8 cellular contexts compared by ENCODE assay signal in the genomic region with DNA sequence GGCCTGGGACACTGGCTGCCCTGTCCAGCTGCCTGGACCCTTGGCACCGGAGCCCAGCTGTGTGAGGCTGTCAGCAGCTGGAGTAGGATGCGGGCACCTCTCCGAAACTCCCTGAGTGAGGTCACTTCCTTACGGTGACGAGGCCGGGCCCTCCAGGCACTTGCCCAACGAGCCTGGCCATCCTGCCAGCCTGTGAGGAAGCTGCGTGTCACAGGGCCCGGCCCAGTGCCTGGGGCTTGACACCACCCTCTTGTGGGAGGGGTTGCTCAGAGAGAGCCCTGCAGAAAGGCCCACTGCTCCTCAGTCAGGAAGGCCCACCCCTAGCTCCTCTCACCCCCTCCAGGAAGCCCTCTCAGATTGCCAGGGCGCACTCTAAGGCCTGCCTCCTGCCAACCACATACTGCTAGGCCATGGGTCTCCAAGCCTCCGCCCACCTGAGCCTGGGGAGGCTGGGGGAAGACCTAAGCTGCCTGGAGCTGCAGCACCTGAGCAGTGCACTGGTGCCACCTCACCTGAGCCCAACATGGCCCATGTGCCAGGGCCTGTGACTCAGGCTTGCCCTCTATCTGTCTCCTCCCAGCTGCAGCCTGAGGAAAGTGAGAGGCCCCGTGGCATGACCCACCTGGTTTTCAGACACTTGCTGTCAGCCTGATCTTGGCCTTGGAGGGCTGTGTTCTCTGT. TPM values are rescaled to one million over a fixed set of nuclear protein-coding genes. Genes with fewer than 3 reads are reported as not detected.
DNase-seq lines count a peak whose midpoint lies in the region; ATAC-seq and TF ChIP-seq lines count a peak whose summit lies in the region.

No MANE protein-coding gene starts in this region.

- peaks cover 2% of the 10 kb centered on the region for H3K27me3 Mint-ChIP-seq in activated CD4-positive, alpha-beta memory T cell treated with anti-CD3 and anti-CD28 coated beads for 36 hours

- H3K27me3 ChIP-seq in Karpas-422 (ENCODE audit: low read length) (no peaks in the 10 kb centered on the region), sigmoid colon (peaks cover 6 to 27% (median 14%) of the 10 kb centered on the region in 3 donors)

- no peak for TF ChIP-seq EP300 in sigmoid colon (IDR thresholded peaks at IDR 0.05)

- H3K4me1 ChIP-seq in Karpas-422 (ENCODE audit: low read length): no peaks in the 10 kb centered on the region
- peaks cover 0 to 22% (median 21%) of the 10 kb centered on the region in 4 donors for H3K4me1 ChIP-seq in sigmoid colon

- 0 out of 2 replicates have a peak, but pooled peaks cover 6% of the 10 kb centered on the region for H4K20me1 ChIP-seq in Karpas-422 (ENCODE audit: insufficient read depth, low read depth, low read length)

- peak overlapping the region; percentile 42 for H3K27ac Mint-ChIP-seq in activated CD4-positive, alpha-beta memory T cell treated with anti-CD3 and anti-CD28 coated beads for 36 hours

- CTCF ChIA-PET in activated CD4-positive, alpha-beta memory T cell treated with anti-CD3 and anti-CD28 coated beads for 36 hours (lab: Charles Lee): interaction anchor here (1.0 to 6.5 kb wide), 3 partner anchors 40 to 401 kb away, joined by 3 to 53 read pairs (median 14); no protein-coding TSS in a partner anchor

- H3K4me2 ChIP-seq in Karpas-422 (ENCODE audit: low read depth, low read length, poor library complexity, severe bottlenecking): no peak overlapping the region

- H3K9me2 ChIP-seq in Karpas-422 (replicated peaks; ENCODE audit: insufficient read depth, low read length): no peaks in the 10 kb centered on the region

- H2AFZ ChIP-seq in Karpas-422 (ENCODE audit: low read length): no peak overlapping the region

- H3K4me3 Mint-ChIP-seq in activated CD4-positive, alpha-beta memory T cell treated with anti-CD3 and anti-CD28 coated beads for 36 hours: no peak overlapping the region

- DNase-seq in DMS53 treated with DMSO at 0.1 percent for 48 hours (lab: John Stamatoyannopoulos, UW; ENCODE audit: unreplicated experiment) (peak; percentile 78), Karpas-422 (peak; percentile 62), fibroblast of villous mesenchyme (ENCODE audit: low read depth) (peak; percentile 75), sigmoid colon (peak; percentile 81)
- peak; percentile 83 for DNase-seq in activated CD4-positive, alpha-beta memory T cell treated with anti-CD3 and anti-CD28 coated beads for 36 hours

- H3K9me3 Mint-ChIP-seq in activated CD4-positive, alpha-beta memory T cell treated with anti-CD3 and anti-CD28 coated beads for 36 hours: peaks cover 16% of the 10 kb centered on the region

- TF ChIP-seq CTCF in fibroblast of villous mesenchyme (IDR thresholded peaks at IDR 0.05; ENCODE audit: insufficient read depth, low read depth, low read length) (no peak), sigmoid colon (IDR thresholded peaks at IDR 0.05) (no peak)

- H3K27ac ChIP-seq in Karpas-422 (ENCODE audit: low read length) (no peak overlapping the region), sigmoid colon (no peak overlapping the region)

- H3K9ac ChIP-seq in Karpas-422 (ENCODE audit: low read length): no peak overlapping the region

- POLR2A ChIA-PET in activated CD4-positive, alpha-beta memory T cell treated with anti-CD3 and anti-CD28 coated beads for 36 hours (lab: Charles Lee): interaction anchor here (0.7 to 1.2 kb wide), 3 partner anchors 47 to 123 kb away, joined by 3 to 7 read pairs (median 4); no protein-coding TSS in a partner anchor

- H3K4me1 Mint-ChIP-seq in activated CD4-positive, alpha-beta memory T cell treated with anti-CD3 and anti-CD28 coated beads for 36 hours (ENCODE audit: low read depth): peaks cover 24% of the 10 kb centered on the region

- WGBS in sigmoid colon, 2 donors: 23 to 38% methylated on average over 12 of the region's 12 CpGs

- no peak for TF ChIP-seq POLR2A in sigmoid colon (IDR thresholded peaks at IDR 0.05)

- H3K9me3 ChIP-seq in Karpas-422 (ENCODE audit: low read length): peaks cover 5% of the 10 kb centered on the region
- H3K9me3 ChIP-seq in sigmoid colon: peaks cover 0 to 4% (median 2%) of the 10 kb centered on the region in 4 donors

- peaks cover 12% of the 10 kb centered on the region for H3K36me3 Mint-ChIP-seq in activated CD4-positive, alpha-beta memory T cell treated with anti-CD3 and anti-CD28 coated beads for 36 hours

- no peaks in the 10 kb centered on the region for H3K79me2 ChIP-seq in Karpas-422 (ENCODE audit: low read length)

- H3K36me3 ChIP-seq in Karpas-422 (ENCODE audit: insufficient read depth, low read length) (no peaks in the 10 kb centered on the region), sigmoid colon (no peaks in the 10 kb centered on the region)

- intact Hi-C loops in activated CD4-positive, alpha-beta memory T cell treated with anti-CD3 and anti-CD28 coated beads for 36 hours (cut with micrococcal nuclease): no loop called here
- intact Hi-C loops in sigmoid colon (cut with DNase I): no loop called here

- H3K4me3 ChIP-seq in Karpas-422 (ENCODE audit: low read length): no peak overlapping the region
- H3K4me3 ChIP-seq in fibroblast of villous mesenchyme (ENCODE audit: low read depth, low read length): no peak overlapping the region
- H3K4me3 ChIP-seq in sigmoid colon: no peak overlapping the region

- no peak for ATAC-seq in HG02973 (IDR thresholded peaks at IDR 0.05; ENCODE audit: unreplicated experiment)
- no peak for ATAC-seq in GM19023 (IDR thresholded peaks at IDR 0.05; ENCODE audit: unreplicated experiment)
- no peak for ATAC-seq in HG02678 (IDR thresholded peaks at IDR 0.05; ENCODE audit: unreplicated experiment)

RNA-seq across cellular contexts. Expression of a gene that starts 4.3 kb away (rescaled TPM):
- 0.25 TPM in 1 of 2 replicates, not detected in the other for total RNA-seq in Karpas-422 (2014; rRNA removed; shearing (Covaris generic); ENCODE audit: low replicate concordance)
- total RNA-seq in activated CD4-positive, alpha-beta memory T cell treated with anti-CD3 and anti-CD28 coated beads for 36 hours: 1 to 10 TPM; 7.6 to 8.3 TPM
- total RNA-seq in fibroblast of villous mesenchyme: 7.3 and 13.2 TPM in 2 replicates
- 1 to 10 TPM in 1 of 4 donors, not detected in 3; 1.7 TPM for total RNA-seq in sigmoid colon
- polyA plus RNA-seq in sigmoid colon: 10 to 100 TPM; 33.0 to 37.9 (median 37.8) TPM

RNA-seq across cellular contexts. Expression of a gene that starts 47.9 kb away (rescaled TPM):
- total RNA-seq in Karpas-422 (2014; rRNA removed; shearing (Covaris generic); ENCODE audit: low replicate concordance): not detected in 2 replicates
- under 1 TPM; 0.41 to 0.69 TPM for total RNA-seq in activated CD4-positive, alpha-beta memory T cell treated with anti-CD3 and anti-CD28 coated beads for 36 hours
- total RNA-seq in fibroblast of villous mesenchyme: 3.9 and 8.7 TPM in 2 replicates
- total RNA-seq in sigmoid colon: 10 to 100 TPM; 37.2 to 54.3 (median 47.4) TPM
- 10 to 100 TPM in 1 of 3 donors, 1 to 10 TPM in 2; 5.3 to 14.4 (median 7.9) TPM for polyA plus RNA-seq in sigmoid colon

RNA-seq across cellular contexts. Expression of a gene that starts 58.6 kb away (rescaled TPM):
- 80.5 and 171 TPM in 2 replicates for total RNA-seq in Karpas-422 (2014; rRNA removed; shearing (Covaris generic); ENCODE audit: low replicate concordance)
- total RNA-seq in activated CD4-positive, alpha-beta memory T cell treated with anti-CD3 and anti-CD28 coated beads for 36 hours: 100 to 1,000 TPM; 261 to 263 TPM
- total RNA-seq in fibroblast of villous mesenchyme (87.6 and 121 TPM in 2 replicates), sigmoid colon (100 to 1,000 TPM in 2 of 4 donors, 10 to 100 TPM in 2; 88.2 to 102 (median 95.4) TPM)
- 10 to 100 TPM; 55.9 to 94.8 (median 61.3) TPM for polyA plus RNA-seq in sigmoid colon
